Comparison of ENCODE assay signal across 32 cellular contexts in genomic region chr11:101255036-101255435, GRCh38.
"Had no signal": no experiment of that assay in that cellular context is flagged by ENCODE, and none has a peak within 500 bp of the region (broad histone marks: within the 10 kb centered on the region; RNA-seq: fewer than 3 reads in every experiment).

No MANE protein-coding gene starts in this region.

- H3K4me1 ChIP-seq: ascending aorta had no signal

- H3K4me3 ChIP-seq: ascending aorta, cardiac muscle cell had no signal

- FAIRE-seq: bronchial epithelial cell, TTC549 had no signal

- ATAC-seq: activated CD4-positive, alpha-beta T cell treated with anti-CD3 and anti-CD28 coated beads for 36 hours; activated CD4-positive, CD25-positive, alpha-beta regulatory T cell treated with anti-CD3 and anti-CD28 coated beads, Interleukin-2, amount 50 U/mL, for 24 hours; activated CD8-positive, alpha-beta memory T cell treated with anti-CD3 and anti-CD28 coated beads, Interleukin-2, amount 10 ng/mL, durations not matched to agents 7 days and 5 days; activated CD8-positive, alpha-beta T cell treated with anti-CD3 and anti-CD28 coated beads, Interleukin-2, amount 10 ng/mL, durations not matched to agents 7 days and 5 days; activated naive CD8-positive, alpha-beta T cell treated with anti-CD3 and anti-CD28 coated beads, Interleukin-2, amount 50 U/mL, for 24 hours; WTC11 had no signal

- DNase-seq: activated CD4-positive, alpha-beta memory T cell treated with anti-CD3 and anti-CD28 coated beads, Interleukin-2, amount 10 ng/mL, durations not matched to agents 7 days and 5 days; activated CD4-positive, alpha-beta T cell treated with anti-CD3 and anti-CD28 coated beads for 1 hour; activated CD4-positive, alpha-beta T cell treated with anti-CD3 and anti-CD28 coated beads for 36 hours; activated CD4-positive, alpha-beta T cell treated with anti-CD3 and anti-CD28 coated beads for 48 hours; activated CD4-positive, alpha-beta T cell treated with anti-CD3 and anti-CD28 coated beads, Interleukin-2, amount 10 ng/mL, durations not matched to agents 7 days and 5 days; activated CD4-positive, alpha-beta T cell treated with anti-CD3 and anti-CD28 coated beads, Interleukin-2, amount 50 U/mL, for 48 hours; activated CD4-positive, CD25-positive, alpha-beta regulatory T cell; activated CD8-positive, alpha-beta memory T cell treated with anti-CD3 and anti-CD28 coated beads for 24 hours; activated CD8-positive, alpha-beta memory T cell treated with anti-CD3 and anti-CD28 coated beads, Interleukin-2, amount 10 ng/mL, durations not matched to agents 7 days and 5 days; activated CD8-positive, alpha-beta memory T cell treated with anti-CD3 and anti-CD28 coated beads, Interleukin-2, amount 50 U/mL, for 48 hours; activated CD8-positive, alpha-beta T cell treated with anti-CD3 and anti-CD28 coated beads, Interleukin-2, amount 10 ng/mL, durations not matched to agents 7 days and 5 days; activated effector memory CD4-positive, alpha-beta T cell treated with Interleukin-2 at 50 U/mL for 16 hours; activated gamma-delta T cell; activated naive CD4-positive, alpha-beta T cell treated with anti-CD3 and anti-CD28 coated beads, Interleukin-2, amount 10 ng/mL, durations not matched to agents 7 days and 5 days; activated naive CD4-positive, alpha-beta T cell treated with Interleukin-2 at 50 U/mL for 16 hours; activated naive CD8-positive, alpha-beta T cell treated with anti-CD3 and anti-CD28 coated beads, Interleukin-2, amount 10 ng/mL, durations not matched to agents 7 days and 5 days; activated naive CD8-positive, alpha-beta T cell treated with anti-CD3 and anti-CD28 coated beads, Interleukin-2, amount 50 U/mL, for 24 hours; activated T-cell treated with anti-CD3 and anti-CD28 coated beads, Interleukin-2, amount 50 U/mL, for 24 hours; activated T-cell treated with anti-CD3 and anti-CD28 coated beads, Interleukin-2, amount 50 U/mL, for 48 hours; amygdala; anterior cingulate cortex; caudate nucleus; cerebellar nuclear complex; T-helper 2 cell; T-helper 9 cell; WERI-Rb-1 had no signal

- H3K27ac ChIP-seq: ascending aorta, cardiac muscle cell, WERI-Rb-1 had no signal

- H3K9me3 ChIP-seq: ascending aorta had no signal

- H3K27me3 ChIP-seq: ascending aorta, cardiac muscle cell had no signal

- H3K36me3 ChIP-seq: ascending aorta, cardiac muscle cell, WERI-Rb-1 had no signal
